Comparison of ENCODE assay signal across 8 cellular contexts in genomic region chr5:140555747-140556312, GRCh38. TPM values are rescaled to one million over a fixed set of nuclear protein-coding genes. Genes with fewer than 3 reads are reported as not detected.
DNase-seq lines count a peak whose midpoint lies in the region; ATAC-seq, FAIRE-seq and TF ChIP-seq lines count a peak whose summit lies in the region.

No MANE protein-coding gene starts in this region.

- H3K9me3 ChIP-seq in GM12878 (replicated peaks; ENCODE audit: control insufficient read depth, insufficient read depth, low read length), result no peaks in the 10 kb centered on the region
- H3K9me3 ChIP-seq in mononuclear cell (ENCODE audit: low read depth, low read length), result no peaks in the 10 kb centered on the region

- no peaks in the 10 kb centered on the region for H4K20me1 ChIP-seq in GM12878 (ENCODE audit: control insufficient read depth, insufficient read depth)

- peaks cover 49% of the 10 kb centered on the region for H3K79me2 ChIP-seq in GM12878 (ENCODE audit: control insufficient read depth, insufficient read depth, low read length)

- in situ Hi-C loops in GM12878 (cut with MboI), result no loop called here

- H3K4me2 ChIP-seq in GM12878 (ENCODE audit: control insufficient read depth, insufficient read depth), result peak overlapping the region; percentile 82

- POLR2A ChIA-PET in GM12878 (lab: Charles Lee), result interaction anchor here (0.8 to 0.9 kb wide), 2 partner anchors 10 to 83 kb away, joined by 4 to 10 read pairs; partner anchors contain the start of gene TMCO6

- H2AFZ ChIP-seq in GM12878 (ENCODE audit: control insufficient read depth, low read depth, low read length), result no peak overlapping the region

- peak overlapping the region; percentile 91 for H3K4me3 ChIP-seq in GM12878
- peak overlapping the region; percentile 73 for H3K4me3 ChIP-seq in mononuclear cell (ENCODE audit: low read length)

- peaks cover 5 to 16% of the 10 kb centered on the region in 2 experiments for H3K36me3 ChIP-seq in GM12878 (ENCODE audit: control insufficient read depth in 2 of 2, insufficient read depth in 2 of 2, low read length in 1 of 2)

- H3K27me3 ChIP-seq in GM12878 (replicated peaks in 1 of 2; ENCODE audit: control insufficient read depth in 2 of 2, insufficient read depth in 2 of 2, low read length in 1 of 2), result no peaks in the 10 kb centered on the region
- H3K27me3 ChIP-seq in mononuclear cell (ENCODE audit: insufficient read depth, low read length), result no peaks in the 10 kb centered on the region

- WGBS in GM12878 (ENCODE audit: insufficient coverage, insufficient replicate concordance, low lambda C conversion rate, missing lambda C conversion rate), result 0% methylated on average over 1 of the region's 1 CpG

- H3K27ac ChIP-seq in GM12878 (ENCODE audit: control insufficient read depth, insufficient read depth), result peak overlapping the region; percentile 95

- TF ChIP-seq RAD21 in GM12878 (IDR thresholded peaks at IDR 0.05; ENCODE audit: insufficient read depth, low read depth, low read length), result no peak

- SMC1A ChIA-PET in GM12878 (lab: Charles Lee; ENCODE audit: uncharacterized antibody, unreplicated experiment), result interaction anchor here (1.0 kb wide), 2 partner anchors 9 to 92 kb away, joined by 4 read pairs; partner anchors contain the start of genes IK, NDUFA2 and SLC35A4

- no peak; a peak in 1 of 6 replicates for TF ChIP-seq CTCF in GM12878 (IDR thresholded peaks at IDR 0.05 in 2 of 3, conservative IDR thresholded peaks at IDR 0.05 in 1 of 3; ENCODE audit: control insufficient read depth in 2 of 3, extremely low read depth in 1 of 3, insufficient read depth in 1 of 3, low read depth in 3 of 3, low read length in 3 of 3)

- no peak for FAIRE-seq in GM12878 (lab: Jason Lieb, UNC)

- H3K4me1 ChIP-seq in GM12878 (ENCODE audit: control insufficient read depth, insufficient read depth, low read length) (peaks cover 22% of the 10 kb centered on the region), mononuclear cell (ENCODE audit: insufficient read depth, low read length) (peaks cover 46% of the 10 kb centered on the region)

- DNase-seq in CD1c-positive myeloid dendritic cell (ENCODE audit: extremely low spot score) (peak; percentile 32), GM12878 (ENCODE audit: low read depth, low spot score) (no peak), nucleus accumbens (lab: John Stamatoyannopoulos, UW) (no peak), A172 (ENCODE audit: low spot score) (no peak), NCI-H2171 treated with DMSO at 0.1 percent for 48 hours (lab: John Stamatoyannopoulos, UW) (no peak), ureter (ENCODE audit: low spot score) (no peak)

- intact Hi-C loops in GM12878 (cut with micrococcal nuclease; ENCODE audit: unreplicated experiment), result loop anchor here (2.0 kb wide), 1 partner anchor 23 kb away; no protein-coding TSS in a partner anchor

- H3K9ac ChIP-seq in GM12878 (ENCODE audit: control insufficient read depth, insufficient read depth, low read length), result peak overlapping the region; percentile 89

- CTCF ChIA-PET in GM12878 (lab: Yijun Ruan, JAX), result interaction anchor here (0.6 to 1.5 kb wide), 5 partner anchors 9 to 183 kb away, joined by 3 to 4 read pairs (median 3); partner anchors contain the start of gene EIF4EBP3

- TF ChIP-seq EP300 in GM12878 (IDR thresholded peaks at IDR 0.05; ENCODE audit: borderline replicate concordance in 1 of 2, control insufficient read depth in 1 of 2, low read depth in 2 of 2, low read length in 2 of 2), result no peak

- TF ChIP-seq POLR2A in GM12878 (IDR thresholded peaks at IDR 0.05; ENCODE audit: low read depth, low read length), result no peak

- ATAC-seq in HG03378 (IDR thresholded peaks at IDR 0.05; ENCODE audit: unreplicated experiment), result peak; percentile 27
- peak; percentile 49 for ATAC-seq in GM12878

- TSS peak; percentile 69 for BruUV-seq in GM12878 (replicated peaks; lab: Mats Ljungman, UMichigan)

- RAD21 ChIA-PET in GM12878 (lab: Charles Lee; ENCODE audit: unreplicated experiment), result interaction anchor here (1.0 to 1.4 kb wide), 4 partner anchors 9 to 153 kb away, joined by 3 read pairs; partner anchors contain the start of genes CD14 and EIF4EBP3

RNA-seq across cellular contexts. Expression of gene SRA1, which starts 1.4 kb away (rescaled TPM):
- 20.3 and 22.3 TPM in 2 replicates for total RNA-seq in GM12878 (2013; cell fraction: nucleolus; rRNA removed)
- total RNA-seq in GM12878 (2014; rRNA removed) (60.9 and 66.3 TPM in 2 replicates), GM12878 (2014; rRNA removed; fragmentation: Illumina TruSeq; extraction: Trizol) (41.3 and 43.4 TPM in 2 replicates), GM12878 (2021) (53.2 and 55.2 TPM in 2 replicates), mononuclear cell (21.2 TPM), ureter (37.8 TPM)
- polyA plus RNA-seq in GM12878 (2011; ENCODE audit: low read depth), result 29.9 TPM
- polyA plus RNA-seq in GM12878 (2011; rRNA removed) (36.6 and 44.3 TPM in 2 replicates), GM12878 (2014; fragmentation: Illumina TruSeq; extraction: Trizol) (51.0 and 56.9 TPM in 2 replicates), GM12878 (2014; fragmentation: Nextera tagmentation; extraction: Ambion mirVana) (10 to 100 TPM; 35.3 to 52.7 TPM), GM12878 (2014; rRNA removed) (59.7 and 61.2 TPM in 2 replicates), GM12878 (2016; fragmentation: Nextera tagmentation; extraction: Ambion mirVana) (100 to 1,000 TPM; 115 to 127 TPM)
- 46.4 and 51.0 TPM in 2 replicates for polyA plus RNA-seq in GM12878 (2011; cell fraction: cytosol; rRNA removed)
- polyA plus RNA-seq in GM12878 (2011; cell fraction: nucleus; rRNA removed), result 68.5 and 77.1 TPM in 2 replicates
- 37.7 and 41.4 TPM in 2 replicates for polyA plus RNA-seq in GM12878 (2012)
- polyA minus RNA-seq in GM12878 (2011; rRNA and poly(A)+ RNA removed), result 19.7 and 20.7 TPM in 2 replicates
- 10.6 and 15.5 TPM in 2 replicates for polyA minus RNA-seq in GM12878 (2011; cell fraction: cytosol; rRNA and poly(A)+ RNA removed)
- 13.1 and 24.1 TPM in 2 replicates for polyA minus RNA-seq in GM12878 (2011; cell fraction: nucleus; rRNA and poly(A)+ RNA removed)
- 55.0 and 57.1 TPM in 2 replicates for total RNA-seq in A172 (2014; rRNA removed; shearing (Covaris generic))

RNA-seq across cellular contexts. Expression of gene EIF4EBP3, which starts 8.4 kb away (rescaled TPM):
- not detected in 2 replicates for total RNA-seq in GM12878 (2013; cell fraction: nucleolus; rRNA removed)
- total RNA-seq in GM12878 (2014; rRNA removed) (2.0 and 3.7 TPM in 2 replicates), GM12878 (2014; rRNA removed; fragmentation: Illumina TruSeq; extraction: Trizol) (2.9 and 3.6 TPM in 2 replicates), GM12878 (2021) (6.2 and 9.3 TPM in 2 replicates), mononuclear cell (4.0 TPM), ureter (25.9 TPM)
- 4.1 TPM for polyA plus RNA-seq in GM12878 (2011; ENCODE audit: low read depth)
- polyA plus RNA-seq in GM12878 (2011; rRNA removed) (2.8 and 3.5 TPM in 2 replicates), GM12878 (2014; fragmentation: Illumina TruSeq; extraction: Trizol) (2.2 and 4.6 TPM in 2 replicates), GM12878 (2014; fragmentation: Nextera tagmentation; extraction: Ambion mirVana) (10 to 100 TPM in 1 of 2 experiments, 1 to 10 TPM in 1; 6.3 to 16.1 TPM), GM12878 (2014; rRNA removed) (7.5 and 8.3 TPM in 2 replicates), GM12878 (2016; fragmentation: Nextera tagmentation; extraction: Ambion mirVana) (10 to 100 TPM in 1 of 2 experiments, 1 to 10 TPM in 1; 9.5 to 10.2 TPM)
- polyA plus RNA-seq in GM12878 (2011; cell fraction: cytosol; rRNA removed), result 2.5 and 3.4 TPM in 2 replicates
- polyA plus RNA-seq in GM12878 (2011; cell fraction: nucleus; rRNA removed), result 2.5 and 4.2 TPM in 2 replicates
- polyA plus RNA-seq in GM12878 (2012), result 14.4 and 18.4 TPM in 2 replicates
- polyA minus RNA-seq in GM12878 (2011; rRNA and poly(A)+ RNA removed), result 2.2 and 2.6 TPM in 2 replicates
- 3.7 TPM in 1 of 2 replicates, not detected in the other for polyA minus RNA-seq in GM12878 (2011; cell fraction: cytosol; rRNA and poly(A)+ RNA removed)
- polyA minus RNA-seq in GM12878 (2011; cell fraction: nucleus; rRNA and poly(A)+ RNA removed), result 1.6 TPM in 1 of 2 replicates, not detected in the other
- not detected in 2 replicates for total RNA-seq in A172 (2014; rRNA removed; shearing (Covaris generic))

RNA-seq across cellular contexts. Expression of gene APBB3, which starts 8.6 kb away (rescaled TPM):
- 92.4 and 112 TPM in 2 replicates for total RNA-seq in GM12878 (2013; cell fraction: nucleolus; rRNA removed)
- 10.7 and 13.7 TPM in 2 replicates for total RNA-seq in GM12878 (2014; rRNA removed)
- total RNA-seq in GM12878 (2014; rRNA removed; fragmentation: Illumina TruSeq; extraction: Trizol), result 6.1 and 6.2 TPM in 2 replicates
- total RNA-seq in GM12878 (2021), result 19.2 and 20.0 TPM in 2 replicates
- polyA plus RNA-seq in GM12878 (2011; ENCODE audit: low read depth), result 16.6 TPM
- 25.0 and 33.3 TPM in 2 replicates for polyA plus RNA-seq in GM12878 (2011; rRNA removed)
- 29.4 and 37.5 TPM in 2 replicates for polyA plus RNA-seq in GM12878 (2011; cell fraction: cytosol; rRNA removed)
- polyA plus RNA-seq in GM12878 (2011; cell fraction: nucleus; rRNA removed), result 292 and 410 TPM in 2 replicates
- 27.7 and 28.7 TPM in 2 replicates for polyA plus RNA-seq in GM12878 (2012)
- 8.1 and 11.1 TPM in 2 replicates for polyA plus RNA-seq in GM12878 (2014; fragmentation: Illumina TruSeq; extraction: Trizol)
- polyA plus RNA-seq in GM12878 (2014; fragmentation: Nextera tagmentation; extraction: Ambion mirVana), result under 1 TPM; 0.35 to 0.84 TPM
- polyA plus RNA-seq in GM12878 (2014; rRNA removed), result 25.0 and 28.1 TPM in 2 replicates
- 10 to 100 TPM; 15.0 to 15.6 TPM for polyA plus RNA-seq in GM12878 (2016; fragmentation: Nextera tagmentation; extraction: Ambion mirVana)
- 34.0 and 38.3 TPM in 2 replicates for polyA minus RNA-seq in GM12878 (2011; rRNA and poly(A)+ RNA removed)
- polyA minus RNA-seq in GM12878 (2011; cell fraction: cytosol; rRNA and poly(A)+ RNA removed), result 7.1 and 8.5 TPM in 2 replicates
- polyA minus RNA-seq in GM12878 (2011; cell fraction: nucleus; rRNA and poly(A)+ RNA removed), result 49.9 and 76.9 TPM in 2 replicates
- total RNA-seq in mononuclear cell, result 24.2 TPM
- total RNA-seq in A172 (2014; rRNA removed; shearing (Covaris generic)), result 5.9 and 6.1 TPM in 2 replicates
- 31.9 TPM for total RNA-seq in ureter

RNA-seq across cellular contexts. Expression of gene SLC35A4, which starts 8.8 kb away (rescaled TPM):
- 21.0 and 26.2 TPM in 2 replicates for total RNA-seq in GM12878 (2013; cell fraction: nucleolus; rRNA removed)
- total RNA-seq in GM12878 (2014; rRNA removed) (36.9 and 44.6 TPM in 2 replicates), GM12878 (2014; rRNA removed; fragmentation: Illumina TruSeq; extraction: Trizol) (22.2 and 23.8 TPM in 2 replicates), GM12878 (2021) (133 and 134 TPM in 2 replicates), mononuclear cell (13.1 TPM), ureter (71.8 TPM)
- 164 TPM for polyA plus RNA-seq in GM12878 (2011; ENCODE audit: low read depth)
- polyA plus RNA-seq in GM12878 (2011; rRNA removed) (57.1 and 167 TPM in 2 replicates), GM12878 (2014; fragmentation: Illumina TruSeq; extraction: Trizol) (145 and 150 TPM in 2 replicates), GM12878 (2014; fragmentation: Nextera tagmentation; extraction: Ambion mirVana) (10 to 100 TPM; 27.8 to 31.7 TPM), GM12878 (2014; rRNA removed) (96.4 and 103 TPM in 2 replicates), GM12878 (2016; fragmentation: Nextera tagmentation; extraction: Ambion mirVana) (100 to 1,000 TPM; 132 to 154 TPM)
- 166 and 217 TPM in 2 replicates for polyA plus RNA-seq in GM12878 (2011; cell fraction: cytosol; rRNA removed)
- polyA plus RNA-seq in GM12878 (2011; cell fraction: nucleus; rRNA removed), result 93.5 and 103 TPM in 2 replicates
- 83.8 and 159 TPM in 2 replicates for polyA plus RNA-seq in GM12878 (2012)
- 119 and 156 TPM in 2 replicates for polyA minus RNA-seq in GM12878 (2011; rRNA and poly(A)+ RNA removed)
- 28.9 and 34.4 TPM in 2 replicates for polyA minus RNA-seq in GM12878 (2011; cell fraction: cytosol; rRNA and poly(A)+ RNA removed)
- polyA minus RNA-seq in GM12878 (2011; cell fraction: nucleus; rRNA and poly(A)+ RNA removed), result 21.9 and 29.4 TPM in 2 replicates
- total RNA-seq in A172 (2014; rRNA removed; shearing (Covaris generic)), result 51.2 and 59.8 TPM in 2 replicates
